Comparison of ENCODE assay signal across 15 cellular contexts in the genomic region with DNA sequence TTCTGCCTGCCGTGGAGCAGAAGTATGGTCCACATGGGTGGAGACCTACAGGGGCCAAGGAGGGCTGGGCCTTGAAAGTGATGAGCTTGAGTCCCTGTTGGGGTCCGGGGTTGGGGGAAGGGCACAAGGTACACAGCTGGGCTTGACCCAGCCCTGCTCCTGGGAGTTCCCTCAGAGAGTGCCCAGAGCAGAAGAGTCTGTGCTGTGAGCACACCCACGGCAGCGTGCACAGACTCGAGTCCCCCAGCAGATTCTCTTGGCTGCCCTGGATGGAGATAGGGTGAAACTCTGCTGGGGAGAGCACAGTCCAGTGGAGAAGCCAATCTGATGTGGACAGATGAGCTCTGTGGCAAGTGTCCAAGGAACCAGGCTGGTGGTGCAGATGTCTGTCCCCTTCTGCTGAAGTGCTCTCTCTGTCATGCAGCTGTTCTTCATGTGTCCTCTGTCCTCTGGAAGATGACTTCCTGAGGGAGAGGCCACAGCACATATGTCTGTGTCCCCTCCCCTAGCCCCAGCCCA. TPM values are rescaled to one million over a fixed set of nuclear protein-coding genes. Genes with fewer than 3 reads are reported as not detected.
A peak's percentile ranks its signal among the peaks of the same experiment; 100 is the strongest.
DNase-seq lines count a peak whose midpoint lies in the region; ATAC-seq lines count a peak whose summit lies in the region.
"Had no signal": no experiment of that assay in that cellular context is flagged by ENCODE, and none has a peak within 500 bp of the region (broad histone marks: within the 10 kb centered on the region; RNA-seq: fewer than 3 reads in every experiment).

No MANE protein-coding gene starts in this region.

- peaks cover 10 to 11% of the 10 kb centered on the region in 2 donors for H3K36me3 Mint-ChIP-seq in CD4-positive, alpha-beta memory T cell
- peaks cover 9% of the 10 kb centered on the region for H3K36me3 Mint-ChIP-seq in dendritic cell treated with granulocyte-macrophage colony-stimulating factor and Interleukin-4, amounts not matched to agents 40 ng/mL and 50 ng/mL, for 4 days (ENCODE audit: low read depth)

- H3K4me1 Mint-ChIP-seq in CD4-positive, alpha-beta memory T cell, result peaks cover 69 to 98% (median 86%) of the 10 kb centered on the region in 4 donors
- peaks cover 81% of the 10 kb centered on the region for H3K4me1 Mint-ChIP-seq in dendritic cell treated with granulocyte-macrophage colony-stimulating factor and Interleukin-4, amounts not matched to agents 40 ng/mL and 50 ng/mL, for 4 days (ENCODE audit: low read depth)

- 0 out of 2 replicates have a peak, but pooled peaks cover 7% of the 10 kb centered on the region for H3K36me3 ChIP-seq in BLaER1
- no peaks in the 10 kb centered on the region for H3K36me3 ChIP-seq in CD4-positive, alpha-beta memory T cell (ENCODE audit: insufficient read depth, low read length)
- H3K36me3 ChIP-seq: left lung, SJSA1 had no signal

- 0 out of 2 replicates have a peak, but pooled peaks cover 4% of the 10 kb centered on the region for H3K9me3 ChIP-seq in BLaER1
- H3K9me3 ChIP-seq in CD4-positive, alpha-beta memory T cell (ENCODE audit: control insufficient read depth in 1 of 2, low read length in 2 of 2), result no peaks in the 10 kb centered on the region
- H3K9me3 ChIP-seq: left lung, SJSA1 had no signal

- H4K20me1 ChIP-seq in BLaER1, result peaks cover 70% of the 10 kb centered on the region

- peak overlapping the region; percentile 9; the same call in 1 of the 2 replicates for H3K27ac ChIP-seq in BLaER1
- H3K27ac ChIP-seq in CD4-positive, alpha-beta memory T cell (ENCODE audit: low read depth, low read length), result peak overlapping the region; percentile 30
- H3K27ac ChIP-seq: epithelial cell of prostate, left lung, SJSA1 had no signal

- CTCF ChIA-PET in CD4-positive, alpha-beta memory T cell (lab: Charles Lee; ENCODE audit: partially characterized antibody), result interaction anchor here (0.9 to 3.5 kb wide), 5 partner anchors 8 to 60 kb away, joined by 3 to 18 read pairs (median 9); no protein-coding TSS in a partner anchor

- H3K27me3 Mint-ChIP-seq in CD4-positive, alpha-beta memory T cell, result no peaks in the 10 kb centered on the region
- no peaks in the 10 kb centered on the region for H3K27me3 Mint-ChIP-seq in dendritic cell treated with granulocyte-macrophage colony-stimulating factor and Interleukin-4, amounts not matched to agents 40 ng/mL and 50 ng/mL, for 4 days

- peak overlapping the region; percentile 73 to 98 (median 94) for H3K27ac Mint-ChIP-seq in CD4-positive, alpha-beta memory T cell
- peak overlapping the region; percentile 52 for H3K27ac Mint-ChIP-seq in dendritic cell treated with granulocyte-macrophage colony-stimulating factor and Interleukin-4, amounts not matched to agents 40 ng/mL and 50 ng/mL, for 4 days

- H3K4me2 ChIP-seq in BLaER1, result peak overlapping the region; percentile 62

- H3K4me3 Mint-ChIP-seq in CD4-positive, alpha-beta memory T cell, result peak overlapping the region in 7 of 8 donors; percentile 57 to 92 (median 76)
- H3K4me3 Mint-ChIP-seq in dendritic cell treated with granulocyte-macrophage colony-stimulating factor and Interleukin-4, amounts not matched to agents 40 ng/mL and 50 ng/mL, for 4 days, result no peak overlapping the region
- H3K4me3 Mint-ChIP-seq: neural crest cell had no signal

- peaks cover 0 to 2% (median 0%) of the 10 kb centered on the region in 8 donors for H3K9me3 Mint-ChIP-seq in CD4-positive, alpha-beta memory T cell
- H3K9me3 Mint-ChIP-seq in dendritic cell treated with granulocyte-macrophage colony-stimulating factor and Interleukin-4, amounts not matched to agents 40 ng/mL and 50 ng/mL, for 4 days, result peaks cover 2% of the 10 kb centered on the region
- H3K9me3 Mint-ChIP-seq: neural crest cell had no signal

- POLR2A ChIA-PET in CD4-positive, alpha-beta memory T cell (lab: Charles Lee; ENCODE audit: partially characterized antibody), result interaction anchor here (0.7 to 2.3 kb wide), 6 partner anchors 8 to 27 kb away, joined by 3 to 9 read pairs (median 6); partner anchors contain the start of gene INPP4A

- no peaks in the 10 kb centered on the region for H3K27me3 ChIP-seq in BLaER1
- no peaks in the 10 kb centered on the region for H3K27me3 ChIP-seq in CD4-positive, alpha-beta memory T cell (ENCODE audit: insufficient read depth, low read length)
- H3K27me3 ChIP-seq: left lung, SJSA1 had no signal

- no peak for DNase-seq in CD4-positive, alpha-beta memory T cell
- DNase-seq in SHP77 (lab: John Stamatoyannopoulos, UW) (peak; percentile 35 to 70), HuH-7 (ENCODE audit: low spot score) (no peak), NCI-H2081 (lab: John Stamatoyannopoulos, UW) (no peak)
- DNase-seq: activated naive CD4-positive, alpha-beta T cell treated with anti-CD3 and anti-CD28 coated beads, Interleukin-2, amount 50 U/mL, for 16 hours; GDM1; left lung; NCI-H748 treated with DMSO at 0.1 percent for 48 hours had no signal

- H3K4me3 ChIP-seq in BLaER1, result no peak overlapping the region
- no peak overlapping the region for H3K4me3 ChIP-seq in CD4-positive, alpha-beta memory T cell (ENCODE audit: low read length in 2 of 2)
- H3K4me3 ChIP-seq: left lung, SJSA1 had no signal

- H3K4me1 ChIP-seq in BLaER1, result peaks cover 62% of the 10 kb centered on the region
- peaks cover 97% of the 10 kb centered on the region for H3K4me1 ChIP-seq in CD4-positive, alpha-beta memory T cell (ENCODE audit: insufficient read depth, low read length)
- H3K4me1 ChIP-seq: SJSA1 had no signal

- intact Hi-C loops in CD4-positive, alpha-beta memory T cell (cut with micrococcal nuclease), result no loop called here
- intact Hi-C loops in dendritic cell treated with granulocyte-macrophage colony-stimulating factor and Interleukin-4, amounts not matched to agents 40 ng/mL and 50 ng/mL, for 4 days (cut with micrococcal nuclease), result no loop called here

- ATAC-seq in GM21529 (IDR thresholded peaks at IDR 0.05; ENCODE audit: unreplicated experiment), result no peak
- ATAC-seq: activated CD4-positive, CD25-positive, alpha-beta regulatory T cell treated with anti-CD3 and anti-CD28 coated beads, Interleukin-2, amount 50 U/mL, for 24 hours; left lung had no signal

- H3K9ac ChIP-seq in BLaER1, result peak overlapping the region; percentile 37; the same call in 1 of the 2 replicates

RNA-seq across cellular contexts. Expression of gene INPP4A, which starts 27.5 kb away (rescaled TPM):
- total RNA-seq in CD4-positive, alpha-beta memory T cell, result 100 to 1,000 TPM; 133 TPM
- 10 to 100 TPM; 30.5 to 50.7 TPM for polyA plus RNA-seq in CD4-positive, alpha-beta memory T cell

Comparison
In these comparisons a context has a peak if more than half of its experiments do, and no peak if none do; other contexts are left out.
1. DNase-seq: peak in SHP77 (2 of 2); none in CD4-positive, alpha-beta memory T cell (0 of 5), HuH-7 (single experiment) and NCI-H2081 (0 of 2).